8 cellular contexts compared by ENCODE assay signal in genomic region chr3:12138044-12138443, GRCh38. TPM values are rescaled to one million over a fixed set of nuclear protein-coding genes. Genes with fewer than 3 reads are reported as not detected.
DNase-seq lines count a peak whose midpoint lies in the region; ATAC-seq and TF ChIP-seq lines count a peak whose summit lies in the region.

No MANE protein-coding gene starts in this region.

- no peaks in the 10 kb centered on the region for H3K36me3 Mint-ChIP-seq in activated CD4-positive, alpha-beta T cell treated with anti-CD3 and anti-CD28 coated beads for 36 hours (ENCODE audit: low read depth)
- H3K36me3 Mint-ChIP-seq in chondrocyte (ENCODE audit: low read depth) (no peaks in the 10 kb centered on the region), neural progenitor cell (no peaks in the 10 kb centered on the region)

- H3K79me2 ChIP-seq in neural progenitor cell (ENCODE audit: low read depth), result no peaks in the 10 kb centered on the region

- CTCF ChIA-PET in activated CD4-positive, alpha-beta T cell treated with anti-CD3 and anti-CD28 coated beads for 36 hours (lab: Charles Lee), result interaction anchor here (0.6 to 9.6 kb wide), 8 partner anchors 12 to 357 kb away, joined by 3 to 141 read pairs (median 4); partner anchors contain the start of gene TSEN2

- intact Hi-C loops in activated CD4-positive, alpha-beta T cell treated with anti-CD3 and anti-CD28 coated beads for 36 hours (cut with DNase I, micrococcal nuclease), result loop anchor here in 1 of 2 experiments (1.0 to 5.0 kb wide), 4 partner anchors 38 to 754 kb away; partner anchors contain the start of gene PPARG

- H3K9me3 ChIP-seq in neural progenitor cell (ENCODE audit: low read depth), result no peaks in the 10 kb centered on the region

- H3K4me3 Mint-ChIP-seq in activated CD4-positive, alpha-beta T cell treated with anti-CD3 and anti-CD28 coated beads for 36 hours, result no peak overlapping the region
- H3K4me3 Mint-ChIP-seq in chondrocyte (ENCODE audit: unreplicated experiment) (no peak overlapping the region), neural progenitor cell (no peak overlapping the region)

- H3K9ac ChIP-seq in neural progenitor cell, result no peak overlapping the region

- POLR2A ChIA-PET in activated CD4-positive, alpha-beta T cell treated with anti-CD3 and anti-CD28 coated beads for 36 hours (lab: Charles Lee), result no interaction called here

- H3K36me3 ChIP-seq in neural progenitor cell, result no peaks in the 10 kb centered on the region

- H2AFZ ChIP-seq in neural progenitor cell (replicated peaks), result peak overlapping the region; percentile 35

- no peaks in the 10 kb centered on the region for H3K4me1 Mint-ChIP-seq in activated CD4-positive, alpha-beta T cell treated with anti-CD3 and anti-CD28 coated beads for 36 hours
- peaks cover 22% of the 10 kb centered on the region for H3K4me1 Mint-ChIP-seq in chondrocyte (ENCODE audit: low read depth)
- peaks cover 4% of the 10 kb centered on the region for H3K4me1 Mint-ChIP-seq in neural progenitor cell

- H3K4me3 ChIP-seq in neural progenitor cell, result no peak overlapping the region

- H3K27ac ChIP-seq in neural progenitor cell, result no peak overlapping the region

- no peaks in the 10 kb centered on the region for H4K20me1 ChIP-seq in neural progenitor cell (ENCODE audit: low read depth)

- peaks cover 2% of the 10 kb centered on the region for H3K27me3 Mint-ChIP-seq in activated CD4-positive, alpha-beta T cell treated with anti-CD3 and anti-CD28 coated beads for 36 hours
- H3K27me3 Mint-ChIP-seq in chondrocyte (ENCODE audit: low read depth) (peaks cover 5% of the 10 kb centered on the region), neural progenitor cell (ENCODE audit: insufficient read depth, low read depth) (peaks cover 2% of the 10 kb centered on the region)

- H3K4me2 ChIP-seq in neural progenitor cell, result no peak overlapping the region

- TF ChIP-seq CTCF in chondrocyte (IDR thresholded peaks at IDR 0.05) (peak; percentile 73), neural progenitor cell (IDR thresholded peaks at IDR 0.05) (peak; percentile 60)

- no peaks in the 10 kb centered on the region for H3K27me3 ChIP-seq in neural progenitor cell

- H3K9me3 Mint-ChIP-seq in activated CD4-positive, alpha-beta T cell treated with anti-CD3 and anti-CD28 coated beads for 36 hours (ENCODE audit: low read depth), result no peaks in the 10 kb centered on the region
- H3K9me3 Mint-ChIP-seq in chondrocyte (ENCODE audit: low read depth) (no peaks in the 10 kb centered on the region), neural progenitor cell (no peaks in the 10 kb centered on the region)

- H3F3A ChIP-seq in neural progenitor cell (ENCODE audit: low read depth), result no peaks in the 10 kb centered on the region

- H3K4me1 ChIP-seq in neural progenitor cell, result peaks cover 11% of the 10 kb centered on the region

- no peak overlapping the region for H3K27ac Mint-ChIP-seq in activated CD4-positive, alpha-beta T cell treated with anti-CD3 and anti-CD28 coated beads for 36 hours
- no peak overlapping the region for H3K27ac Mint-ChIP-seq in chondrocyte (ENCODE audit: unreplicated experiment)
- H3K27ac Mint-ChIP-seq in neural progenitor cell, result no peak overlapping the region

- ATAC-seq in activated CD4-positive, alpha-beta T cell treated with anti-CD3 and anti-CD28 coated beads for 36 hours, result peak; percentile 34
- ATAC-seq in GM19328 (IDR thresholded peaks at IDR 0.05; ENCODE audit: unreplicated experiment), result no peak

- peak; percentile 61 for DNase-seq in activated CD4-positive, alpha-beta T cell treated with anti-CD3 and anti-CD28 coated beads for 36 hours
- no peak for DNase-seq in activated CD4-positive, alpha-beta T cell treated with anti-CD3 and anti-CD28 coated beads for 4 hours
- DNase-seq in NAMALWA (ENCODE audit: low spot score) (peak; percentile 50), chondrocyte (ENCODE audit: low spot score) (no peak), neural progenitor cell (ENCODE audit: low spot score) (peak; percentile 56), COR-L47 (lab: John Stamatoyannopoulos, UW) (no peak), hippocampal formation (lab: John Stamatoyannopoulos, UW) (no peak)

RNA-seq across cellular contexts. Expression of gene TIMP4, which starts 20.7 kb away (rescaled TPM):
- under 1 TPM; 0.11 to 0.34 TPM for total RNA-seq in activated CD4-positive, alpha-beta T cell treated with anti-CD3 and anti-CD28 coated beads for 36 hours
- total RNA-seq in chondrocyte (31.3 to 41.6 TPM (median 31.9 TPM) in 3 replicates), neural progenitor cell (ENCODE audit: low replicate concordance) (0.07 and 0.15 TPM in 2 replicates)

Comparison
In these comparisons a context has a peak if more than half of its experiments do, and no peak if none do; other contexts are left out.
1. DNase-seq: peak in activated CD4-positive, alpha-beta T cell treated with anti-CD3 and anti-CD28 coated beads for 36 hours (single experiment), NAMALWA (single experiment) and neural progenitor cell (single experiment); none in activated CD4-positive, alpha-beta T cell treated with anti-CD3 and anti-CD28 coated beads for 4 hours (0 of 2), chondrocyte (single experiment), COR-L47 (single experiment) and hippocampal formation (0 of 2).
2. RNA of gene TIMP4, which starts 20.7 kb away (total RNA-seq): 31.3 to 41.6 TPM in chondrocyte; 0.11 to 0.34 TPM in activated CD4-positive, alpha-beta T cell treated with anti-CD3 and anti-CD28 coated beads for 36 hours and 0.07 to 0.15 TPM in neural progenitor cell; every median in the first group is over 10 times any median in the second.